In genomic region chr1:171485375-171486047, GRCh38 we compare ENCODE assay signal across 8 cellular contexts. TPM values are rescaled to one million over a fixed set of nuclear protein-coding genes. Genes with fewer than 3 reads are reported as not detected.
DNase-seq lines count a peak whose midpoint lies in the region; ATAC-seq lines count a peak whose summit lies in the region.

PRRC2C (plus strand) TSS chr1:171485530; CDS start chr1:171512089, 26,559 bp downstream.

- peaks cover 43% of the 10 kb centered on the region for H3K4me1 Mint-ChIP-seq in activated CD4-positive, alpha-beta T cell treated with anti-CD3 and anti-CD28 coated beads for 36 hours

- intact Hi-C loops in activated CD4-positive, alpha-beta T cell treated with anti-CD3 and anti-CD28 coated beads for 36 hours (cut with DNase I, micrococcal nuclease), result loop anchor here (1.0 to 5.0 kb wide), 14 partner anchors 9 to 1592 kb away; partner anchors contain the start of genes GORAB (in 2 of the 2), METTL13 (in 2 of the 2), VAMP4 (in 2 of the 2) and FMO4 (in 1 of the 2)

- CTCF ChIA-PET in activated CD4-positive, alpha-beta T cell treated with anti-CD3 and anti-CD28 coated beads for 36 hours (lab: Charles Lee), result interaction anchor here (0.7 to 2.6 kb wide), 23 partner anchors 9 to 1047 kb away, joined by 3 to 15 read pairs (median 5); partner anchors contain the start of genes FMO4 and SUCO

- no peaks in the 10 kb centered on the region for H3K27me3 Mint-ChIP-seq in activated CD4-positive, alpha-beta T cell treated with anti-CD3 and anti-CD28 coated beads for 36 hours

- no peaks in the 10 kb centered on the region for H3K9me3 Mint-ChIP-seq in activated CD4-positive, alpha-beta T cell treated with anti-CD3 and anti-CD28 coated beads for 36 hours (ENCODE audit: low read depth)

- ATAC-seq in GM19043 (IDR thresholded peaks at IDR 0.05; ENCODE audit: low read depth, unreplicated experiment) (peak; percentile 96), HG03432 (IDR thresholded peaks at IDR 0.05; ENCODE audit: unreplicated experiment) (peak; percentile 98)
- ATAC-seq in activated CD4-positive, alpha-beta T cell treated with anti-CD3 and anti-CD28 coated beads for 36 hours, result peak; percentile 90

- DNase-seq in AML-193 (lab: John Stamatoyannopoulos, UW), result peak; percentile 95 to 96
- peak; percentile 95 for DNase-seq in NCI-H510A (lab: John Stamatoyannopoulos, UW)
- DNase-seq in activated CD4-positive, alpha-beta T cell treated with anti-CD3 and anti-CD28 coated beads for 36 hours, result peak; percentile 97
- peak; percentile 97 for DNase-seq in kidney glomerular epithelial cell (lab: John Stamatoyannopoulos, UW)
- peak; percentile 73 to 89 (median 83) for DNase-seq in stimulated activated CD4-positive, alpha-beta T cell treated with anti-CD3 and anti-CD28 coated beads, Interleukin-1b, Interleukin-23, amount 100 ng/mL, for 24 hours (ENCODE audit: low read depth in 4 of 4, low spot score in 1 of 4)

- peaks cover 33% of the 10 kb centered on the region for H3K36me3 Mint-ChIP-seq in activated CD4-positive, alpha-beta T cell treated with anti-CD3 and anti-CD28 coated beads for 36 hours (ENCODE audit: low read depth)

- peak within 1 kb of the TSS; percentile 97 for H3K27ac ChIP-seq in cingulate gyrus (ENCODE audit: low read depth, low read length)

- POLR2A ChIA-PET in activated CD4-positive, alpha-beta T cell treated with anti-CD3 and anti-CD28 coated beads for 36 hours (lab: Charles Lee), result interaction anchor here (0.8 to 1.4 kb wide), 5 partner anchors 8 to 172 kb away, joined by 3 to 12 read pairs (median 3); no protein-coding TSS in a partner anchor

- peak within 1 kb of the TSS; percentile 82 for H3K4me3 Mint-ChIP-seq in activated CD4-positive, alpha-beta T cell treated with anti-CD3 and anti-CD28 coated beads for 36 hours

- H3K27ac Mint-ChIP-seq in activated CD4-positive, alpha-beta T cell treated with anti-CD3 and anti-CD28 coated beads for 36 hours, result peak within 1 kb of the TSS; percentile 95

RNA-seq across cellular contexts. Expression of gene PRRC2C, which starts in this region (rescaled TPM):
- total RNA-seq in activated CD4-positive, alpha-beta T cell treated with anti-CD3 and anti-CD28 coated beads for 36 hours, result 100 to 1,000 TPM; 233 to 351 TPM

Comparison
In these comparisons a context has a peak if more than half of its experiments do, and no peak if none do; other contexts are left out.
1. Peak in every context shown above with its lines: DNase-seq, ATAC-seq and H3K27ac ChIP-seq.